8 cellular contexts compared by ENCODE assay signal in the genomic region with DNA sequence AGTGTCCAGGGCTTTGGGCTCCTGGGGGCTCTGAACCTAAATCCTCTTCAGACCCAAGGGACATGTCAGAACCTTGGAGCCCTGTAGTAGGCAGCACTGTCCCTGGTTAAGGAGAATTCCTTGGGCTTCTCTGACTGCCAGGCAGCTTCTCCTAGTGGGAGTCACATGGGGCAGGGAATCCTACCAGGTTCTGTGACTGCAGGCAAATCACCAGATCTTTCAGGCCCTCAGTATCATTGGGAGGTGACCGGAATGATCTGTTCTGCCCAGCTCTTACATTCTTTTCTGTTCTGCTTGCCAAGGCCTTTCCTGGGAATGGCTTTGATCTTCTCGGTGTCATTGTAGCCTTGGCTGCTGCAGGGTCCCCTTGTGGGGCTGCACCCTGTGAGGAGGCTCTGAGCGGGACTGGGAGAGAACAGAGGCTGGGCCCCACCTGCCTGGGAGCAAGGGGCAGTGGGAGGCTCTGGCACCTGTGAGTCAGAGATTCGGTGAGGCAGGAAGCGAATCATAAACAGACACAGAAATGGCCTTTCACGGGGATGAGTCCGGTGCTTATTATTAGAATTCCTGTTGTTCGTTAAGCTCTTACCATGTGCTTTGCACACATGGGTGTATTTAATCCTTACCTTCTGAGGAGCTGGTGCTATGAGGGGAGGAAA. TPM values are rescaled to one million over a fixed set of nuclear protein-coding genes. Genes with fewer than 3 reads are reported as not detected.
DNase-seq lines count a peak whose midpoint lies in the region; ATAC-seq, FAIRE-seq and TF ChIP-seq lines count a peak whose summit lies in the region.

No MANE protein-coding gene starts in this region.

- no peak for ATAC-seq in GM21390 (IDR thresholded peaks at IDR 0.05; ENCODE audit: unreplicated experiment)

- no peak overlapping the region for H2AFZ ChIP-seq in keratinocyte (ENCODE audit: control insufficient read depth, low read length)

- H3K27ac ChIP-seq in keratinocyte (ENCODE audit: control insufficient read depth, insufficient read depth, low read length) (peak overlapping the region; percentile 57), tibial nerve (peak overlapping the region; percentile 42 to 81 (median 54))

- TF ChIP-seq CTCF in astrocyte of the spinal cord (IDR thresholded peaks at IDR 0.05; ENCODE audit: low read depth, low read length) (peak; percentile 22), keratinocyte (optimal IDR thresholded peaks at IDR 0.05 in 1 of 3, IDR thresholded peaks at IDR 0.05 in 1 of 3, conservative IDR thresholded peaks at IDR 0.05 in 1 of 3; ENCODE audit: extremely low read depth in 1 of 3, insufficient read depth in 2 of 3, low read length in 3 of 3) (peak in 2 of 3 experiments; percentile 17 to 32), tibial nerve (IDR thresholded peaks at IDR 0.05) (peak in 1 of 5 experiments; percentile 20)

- peak; percentile 53 for DNase-seq in activated CD8-positive, alpha-beta memory T cell treated with anti-CD3 and anti-CD28 coated beads, Interleukin-2, amount 50 U/mL, for 48 hours
- DNase-seq in activated CD8-positive, alpha-beta memory T cell treated with anti-CD3 and anti-CD28 coated beads for 24 hours, result no peak
- DNase-seq in astrocyte of the spinal cord (ENCODE audit: low read depth, low spot score), result peak; percentile 38
- no peak for DNase-seq in keratinocyte (ENCODE audit: low read depth, low spot score)
- DNase-seq in tibial nerve (ENCODE audit: low spot score in 2 of 2), result no peak
- DNase-seq in NCI-H146 treated with DMSO at 0.1 percent for 48 hours (lab: John Stamatoyannopoulos, UW; ENCODE audit: unreplicated experiment), result no peak
- no peak for DNase-seq in stimulated activated CD4-positive, alpha-beta T cell treated with anti-CD3 and anti-CD28 coated beads, Interleukin-4, amount 100 ng/mL, for 1 hour

- H3K9me3 ChIP-seq in keratinocyte (ENCODE audit: control insufficient read depth, low read depth, low read length) (no peaks in the 10 kb centered on the region), tibial nerve (no peaks in the 10 kb centered on the region)

- 69 to 73% methylated on average over 8 of the region's 8 CpGs for WGBS in tibial nerve, 2 donors

- TF ChIP-seq POLR2A in tibial nerve (IDR thresholded peaks at IDR 0.05), result no peak

- in situ Hi-C loops in astrocyte of the spinal cord (cut with HindIII; ENCODE audit: low sequenced_read_pairs), result no loop called here

- TF ChIP-seq EP300 in tibial nerve (IDR thresholded peaks at IDR 0.05), result no peak

- H3K9me1 ChIP-seq in keratinocyte (ENCODE audit: control insufficient read depth, extremely low read depth, insufficient read depth, low read length), result no peaks in the 10 kb centered on the region

- H3K9ac ChIP-seq in keratinocyte (ENCODE audit: control insufficient read depth, extremely low read depth, insufficient read depth, low read length), result no peak overlapping the region

- no peaks in the 10 kb centered on the region for H3K27me3 ChIP-seq in keratinocyte (ENCODE audit: control insufficient read depth, extremely low read depth, insufficient read depth, low read length)
- H3K27me3 ChIP-seq in tibial nerve, result no peaks in the 10 kb centered on the region

- no peaks in the 10 kb centered on the region for H4K20me1 ChIP-seq in keratinocyte (ENCODE audit: control insufficient read depth, extremely low read depth, insufficient read depth, low read length)

- no peak overlapping the region for H3K4me3 ChIP-seq in astrocyte of the spinal cord (ENCODE audit: low read depth, low read length)
- H3K4me3 ChIP-seq in keratinocyte (ENCODE audit: control insufficient read depth in 2 of 3, extremely low read depth in 1 of 3, insufficient read depth in 2 of 3, low read depth in 1 of 3, low read length in 3 of 3), result no peak overlapping the region
- no peak overlapping the region for H3K4me3 ChIP-seq in tibial nerve

- no peaks in the 10 kb centered on the region for H3K79me2 ChIP-seq in keratinocyte (ENCODE audit: control insufficient read depth, insufficient read depth, low read length)

- H3K4me1 ChIP-seq in keratinocyte (ENCODE audit: control insufficient read depth, extremely low read depth, insufficient read depth, low read length), result peaks cover 49% of the 10 kb centered on the region
- peaks cover 0 to 72% (median 22%) of the 10 kb centered on the region in 4 donors for H3K4me1 ChIP-seq in tibial nerve

- dilution Hi-C loops in keratinocyte (cut with MboI; ENCODE audit: extremely low pct_ligation_motif_present, low sequenced_read_pairs), result no loop called here

- peak overlapping the region; percentile 38 for H3K4me2 ChIP-seq in keratinocyte (ENCODE audit: control insufficient read depth, extremely low read depth, insufficient read depth, low read depth, low read length)

- no peak for FAIRE-seq in keratinocyte (lab: Jason Lieb, UNC)

- H3K36me3 ChIP-seq in keratinocyte (ENCODE audit: control insufficient read depth in 2 of 2, extremely low read depth in 1 of 2, insufficient read depth in 2 of 2, low read length in 2 of 2) (peaks cover 7 to 12% of the 10 kb centered on the region in 2 experiments), tibial nerve (peaks cover 8 to 58% (median 9%) of the 10 kb centered on the region in 3 donors)

RNA-seq across cellular contexts. Expression of a gene that starts 14.1 kb away (rescaled TPM):
- 3.9 to 5.5 TPM (median 4.1 TPM) in 3 replicates for polyA plus RNA-seq in keratinocyte
- polyA plus RNA-seq in keratinocyte (2011; ENCODE audit: low read depth), result 2.3 TPM
- 3.8 and 4.3 TPM in 2 replicates for polyA plus RNA-seq in keratinocyte (2011; cell fraction: cytosol; rRNA removed)
- 4.6 and 5.7 TPM in 2 replicates for polyA plus RNA-seq in keratinocyte (2011; cell fraction: nucleus; rRNA removed)
- polyA plus RNA-seq in keratinocyte (2012; ENCODE audit: low replicate concordance), result 3.1 and 3.5 TPM in 2 replicates
- 4.8 to 8.3 TPM (median 5.3 TPM) in 3 replicates for polyA minus RNA-seq in keratinocyte
- 1.9 TPM for polyA minus RNA-seq in keratinocyte (2011; cell fraction: cytosol; rRNA and poly(A)+ RNA removed)
- polyA minus RNA-seq in keratinocyte (2011; cell fraction: nucleus; rRNA and poly(A)+ RNA removed), result 3.5 and 3.6 TPM in 2 replicates
- total RNA-seq in tibial nerve, result 10 to 100 TPM; 21.6 to 40.4 (median 25.2) TPM

RNA-seq across cellular contexts. Expression of a gene that starts 59.6 kb away (rescaled TPM):
- 170 to 274 TPM (median 173 TPM) in 3 replicates for polyA plus RNA-seq in keratinocyte
- 247 TPM for polyA plus RNA-seq in keratinocyte (2011; ENCODE audit: low read depth)
- polyA plus RNA-seq in keratinocyte (2011; cell fraction: cytosol; rRNA removed), result 156 and 325 TPM in 2 replicates
- 134 and 169 TPM in 2 replicates for polyA plus RNA-seq in keratinocyte (2011; cell fraction: nucleus; rRNA removed)
- 207 and 221 TPM in 2 replicates for polyA plus RNA-seq in keratinocyte (2012; ENCODE audit: low replicate concordance)
- 28.4 to 115 TPM (median 59.3 TPM) in 3 replicates for polyA minus RNA-seq in keratinocyte
- 101 TPM for polyA minus RNA-seq in keratinocyte (2011; cell fraction: cytosol; rRNA and poly(A)+ RNA removed)
- 34.3 and 62.0 TPM in 2 replicates for polyA minus RNA-seq in keratinocyte (2011; cell fraction: nucleus; rRNA and poly(A)+ RNA removed)
- total RNA-seq in tibial nerve, result 10 to 100 TPM; 69.6 to 93.0 (median 81.6) TPM

Comparison
In these comparisons a context has a peak if more than half of its experiments do, and no peak if none do; other contexts are left out.
1. DNase-seq: peak in activated CD8-positive, alpha-beta memory T cell treated with anti-CD3 and anti-CD28 coated beads, Interleukin-2, amount 50 U/mL, for 48 hours (single experiment) and astrocyte of the spinal cord (single experiment); none in activated CD8-positive, alpha-beta memory T cell treated with anti-CD3 and anti-CD28 coated beads for 24 hours (single experiment), keratinocyte (single experiment), tibial nerve (0 of 2), NCI-H146 treated with DMSO at 0.1 percent for 48 hours (single experiment) and stimulated activated CD4-positive, alpha-beta T cell treated with anti-CD3 and anti-CD28 coated beads, Interleukin-4, amount 100 ng/mL, for 1 hour (single experiment).